In genomic region chr13:99197257-99197651, GRCh38 we compare ENCODE assay signal across 18 cellular contexts. TPM values are rescaled to one million over a fixed set of nuclear protein-coding genes. Genes with fewer than 3 reads are reported as not detected.
DNase-seq lines count a peak whose midpoint lies in the region; ATAC-seq, FAIRE-seq and TF ChIP-seq lines count a peak whose summit lies in the region.
"Had no signal": no experiment of that assay in that cellular context is flagged by ENCODE, and none has a peak within 500 bp of the region (broad histone marks: within the 10 kb centered on the region; RNA-seq: fewer than 3 reads in every experiment).

No MANE protein-coding gene starts in this region.

- DNase-seq in right atrium auricular region (ENCODE audit: low spot score) (peak; percentile 46), left ventricle myocardium inferior (no peak), OCI-LY7 (ENCODE audit: low spot score) (no peak), left kidney (ENCODE audit: low read depth, low spot score) (peak; percentile 83), HTR-8/SVneo (ENCODE audit: insufficient read length, low spot score) (no peak), NCI-H1105 (lab: John Stamatoyannopoulos, UW) (no peak)
- DNase-seq: activated effector memory CD4-positive, alpha-beta T cell treated with anti-CD3 and anti-CD28 coated beads, Interleukin-2, amount 50 U/mL, for 16 hours; cortex of kidney; GF-D8; NCI-H446 treated with DMSO at 0.1 percent for 48 hours; pancreas; WERI-Rb-1 had no signal

- H3K9me3 ChIP-seq in right atrium auricular region = no peaks in the 10 kb centered on the region
- H3K9me3 ChIP-seq in left ventricle myocardium inferior (replicated peaks) = no peaks in the 10 kb centered on the region
- H3K9me3 ChIP-seq in OCI-LY7 (ENCODE audit: low read length) = no peaks in the 10 kb centered on the region
- H3K9me3 ChIP-seq: pancreas, vagina had no signal

- intact Hi-C loops in left ventricle myocardium inferior (cut with micrococcal nuclease) (no loop called here), OCI-LY7 (cut with micrococcal nuclease; ENCODE audit: unreplicated experiment) (loop anchor here (10.0 kb wide), 1 partner anchor 308 kb away; the partner anchor contains the start of gene TM9SF2)

- peaks cover 3% of the 10 kb centered on the region for H4K20me1 ChIP-seq in OCI-LY7 (ENCODE audit: insufficient read depth, low read length)

- no peaks in the 10 kb centered on the region for H3K9me2 ChIP-seq in OCI-LY7 (ENCODE audit: insufficient read depth, low read length)

- H3K27ac ChIP-seq in right atrium auricular region = no peak overlapping the region
- no peak overlapping the region for H3K27ac ChIP-seq in left ventricle myocardium inferior (replicated peaks)
- no peak overlapping the region for H3K27ac ChIP-seq in OCI-LY7 (ENCODE audit: low read depth, low read length, poor library complexity, severe bottlenecking)
- H3K27ac ChIP-seq: pancreas, vagina, WERI-Rb-1 had no signal

- H3K4me1 ChIP-seq in right atrium auricular region (peaks cover 0 to 9% of the 10 kb centered on the region in 2 donors), left ventricle myocardium inferior (peaks cover 28% of the 10 kb centered on the region), OCI-LY7 (ENCODE audit: insufficient read depth, low read length, poor library complexity, severe bottlenecking) (peaks cover 21% of the 10 kb centered on the region)

- CTCF ChIA-PET in OCI-LY7 (lab: Charles Lee; ENCODE audit: unreplicated experiment) = interaction anchor here (0.6 kb wide), 1 partner anchor 239 kb away, joined by 3 read pairs; no protein-coding TSS in a partner anchor

- POLR2A ChIA-PET in OCI-LY7 (lab: Charles Lee) = interaction anchor here (0.6 to 0.9 kb wide), 2 partner anchors 61 to 394 kb away, joined by 3 to 5 read pairs; partner anchors contain the start of gene GPR18

- peaks cover 21% of the 10 kb centered on the region; the same call in 1 of the 2 replicates for H3K79me2 ChIP-seq in OCI-LY7 (ENCODE audit: insufficient read depth, low read depth, low read length)

- no peaks in the 10 kb centered on the region for H3K36me3 ChIP-seq in right atrium auricular region
- no peaks in the 10 kb centered on the region for H3K36me3 ChIP-seq in left ventricle myocardium inferior
- no peaks in the 10 kb centered on the region for H3K36me3 ChIP-seq in OCI-LY7 (ENCODE audit: insufficient read depth, low read length)
- H3K36me3 ChIP-seq: pancreas, vagina had no signal

- no peak overlapping the region for H2AFZ ChIP-seq in OCI-LY7 (ENCODE audit: low read length)

- no peak for ATAC-seq in GM18520 (IDR thresholded peaks at IDR 0.05; ENCODE audit: unreplicated experiment)
- ATAC-seq in HG03280 (IDR thresholded peaks at IDR 0.05; ENCODE audit: unreplicated experiment) = no peak
- ATAC-seq: K562, Panc1, pancreas had no signal

- H3K4me3 ChIP-seq in right atrium auricular region (no peak overlapping the region), left ventricle myocardium inferior (no peak overlapping the region), OCI-LY7 (ENCODE audit: low read depth, low read length, poor library complexity, severe bottlenecking) (no peak overlapping the region)
- H3K4me3 ChIP-seq: K562, pancreas, vagina had no signal

- H3K27me3 ChIP-seq in right atrium auricular region = no peaks in the 10 kb centered on the region
- no peaks in the 10 kb centered on the region for H3K27me3 ChIP-seq in left ventricle myocardium inferior (ENCODE audit: low read depth)
- H3K27me3 ChIP-seq: pancreas, vagina had no signal

- H3K4me2 ChIP-seq in OCI-LY7 (ENCODE audit: low read length) = peak overlapping the region; percentile 52; the same call in 1 of the 2 replicates

- no TSS peak for BruUV-seq in OCI-LY7 (replicated peaks; lab: Mats Ljungman, UMichigan)

- TF ChIP-seq CTCF in right atrium auricular region (IDR thresholded peaks at IDR 0.05) (no peak), left ventricle myocardium inferior (IDR thresholded peaks at IDR 0.05; ENCODE audit: borderline replicate concordance) (no peak), OCI-LY7 (conservative IDR thresholded peaks at IDR 0.05; ENCODE audit: low read length) (no peak)

- FAIRE-seq in HTR-8/SVneo (lab: Jason Lieb, UNC) = no peak
- FAIRE-seq: K562, pancreas, small intestine had no signal

RNA-seq across cellular contexts. Expression of gene UBAC2, which starts 3.4 kb away (rescaled TPM):
- total RNA-seq in right atrium auricular region (10 to 100 TPM; 47.5 to 50.7 TPM), left ventricle myocardium inferior (44.3 TPM), OCI-LY7 (2022) (25.6 and 28.5 TPM in 2 replicates)
- total RNA-seq in OCI-LY7 (2014; rRNA removed; shearing (Covaris generic)) = 26.8 and 33.4 TPM in 2 replicates

Comparison
In these comparisons a context has a peak if more than half of its experiments do, and no peak if none do; other contexts are left out.
1. DNase-seq: peak in right atrium auricular region (single experiment) and left kidney (single experiment); none in left ventricle myocardium inferior (single experiment), OCI-LY7 (single experiment), HTR-8/SVneo (single experiment) and NCI-H1105 (single experiment).